ENCODE assay signal across 16 cellular contexts in genomic region chr5:173645437-173645807, GRCh38. TPM values are rescaled to one million over a fixed set of nuclear protein-coding genes. Genes with fewer than 3 reads are reported as not detected.
DNase-seq lines count a peak whose midpoint lies in the region; ATAC-seq, FAIRE-seq and TF ChIP-seq lines count a peak whose summit lies in the region.
"Had no signal": no experiment of that assay in that cellular context is flagged by ENCODE, and none has a peak within 500 bp of the region (broad histone marks: within the 10 kb centered on the region; RNA-seq: fewer than 3 reads in every experiment).

No MANE protein-coding gene starts in this region.

- H3K79me1 ChIP-seq in IMR-90 (ENCODE audit: low read depth in 1 of 2, low read length in 2 of 2) = no peaks in the 10 kb centered on the region

- no peak overlapping the region for H4K8ac ChIP-seq in IMR-90 (ENCODE audit: low read depth in 2 of 2, low read length in 2 of 2)

- no peak overlapping the region for H3K9ac ChIP-seq in IMR-90 (ENCODE audit: low read depth, low read length)
- H3K9ac ChIP-seq: KMS-11 had no signal

- no peak overlapping the region for H2BK120ac ChIP-seq in IMR-90 (ENCODE audit: low read depth, low read length)

- H2AK9ac ChIP-seq in IMR-90 (replicated peaks; ENCODE audit: low read depth, low read length, poor library complexity) = no peak overlapping the region

- no peak overlapping the region for H4K5ac ChIP-seq in IMR-90 (ENCODE audit: low read depth, low read length)

- WGBS in A549 (ENCODE audit: missing lambda C conversion rate) = 23% methylated on average over 5 of the region's 5 CpGs
- WGBS in IMR-90 (ENCODE audit: extremely low coverage in 2 of 2, insufficient read length in 1 of 2), 2 experiments = 0% methylated on average over 1 of the region's 5 CpGs; no CpG with 5 or more reads in 1 of the 2 experiments
- WGBS in ectodermal cell, 2 experiments = 58 to 64% methylated on average over 5 of the region's 5 CpGs
- 50 to 69% methylated on average over 5 of the region's 5 CpGs for WGBS in lung, 2 donors

- CTCF ChIA-PET in A549 (lab: Yijun Ruan, JAX) = interaction anchor here (0.7 to 1.7 kb wide), 9 partner anchors 8 to 774 kb away, joined by 3 to 5 read pairs (median 4); no protein-coding TSS in a partner anchor
- CTCF ChIA-PET in IMR-90 (lab: Yijun Ruan, JAX) = interaction anchor here (1.2 to 1.3 kb wide), 2 partner anchors 15 to 25 kb away, joined by 3 to 4 read pairs; no protein-coding TSS in a partner anchor

- H3K27me3 ChIP-seq in IMR-90 (ENCODE audit: control insufficient read depth, insufficient read depth, low read length) (peaks cover 13% of the 10 kb centered on the region), ectodermal cell (ENCODE audit: control insufficient read depth, insufficient read depth, low read length, poor library complexity, severe bottlenecking) (no peaks in the 10 kb centered on the region), lung (ENCODE audit: control insufficient read depth, insufficient read depth) (no peaks in the 10 kb centered on the region)

- no peak overlapping the region for H3K56ac ChIP-seq in IMR-90 (ENCODE audit: extremely low read depth, insufficient read depth, low read length)

- H4K91ac ChIP-seq in IMR-90 (ENCODE audit: insufficient read depth, low read depth, low read length) = no peak overlapping the region; the same call in 1 of the 2 replicates

- intact Hi-C loops in IMR-90 (cut with micrococcal nuclease) = no loop called here

- H3K4me1 ChIP-seq in A549 = peaks cover 19% of the 10 kb centered on the region
- peaks cover 7% of the 10 kb centered on the region; the same call in 1 of the 2 replicates for H3K4me1 ChIP-seq in IMR-90 (ENCODE audit: control insufficient read depth, insufficient read depth, low read length)
- H3K4me1 ChIP-seq in ectodermal cell (ENCODE audit: control insufficient read depth, insufficient read depth, low read length) = peaks cover 29% of the 10 kb centered on the region
- H3K4me1 ChIP-seq in lung (ENCODE audit: control insufficient read depth in 2 of 2, insufficient read depth in 2 of 2, low read length in 2 of 2) = no peaks in the 10 kb centered on the region
- H3K4me1 ChIP-seq: esophagus muscularis mucosa had no signal

- no peaks in the 10 kb centered on the region for H4K20me1 ChIP-seq in IMR-90 (ENCODE audit: insufficient read depth, low read length)

- no TSS peak for BruUV-seq in IMR-90 (replicated peaks; lab: Mats Ljungman, UMichigan)

- no peak overlapping the region for H2BK5ac ChIP-seq in IMR-90 (ENCODE audit: low read depth, low read length, poor library complexity, severe bottlenecking)

- TF ChIP-seq EP300 in A549 (IDR thresholded peaks at IDR 0.05) = no peak

- POLR2A ChIA-PET in A549 (lab: Yijun Ruan, JAX) (no interaction called here), IMR-90 (lab: Charles Lee; ENCODE audit: unreplicated experiment) (no interaction called here)

- H3K9me1 ChIP-seq in IMR-90 (ENCODE audit: insufficient read depth, low read length) = peaks cover 4% of the 10 kb centered on the region; the same call in 1 of the 2 replicates

- no peak for FAIRE-seq in A549 (lab: Jason Lieb, UNC)
- FAIRE-seq: small intestine had no signal

- H2BK20ac ChIP-seq in IMR-90 (ENCODE audit: low read depth, low read length) = no peak overlapping the region

- no peaks in the 10 kb centered on the region for H3K36me3 ChIP-seq in IMR-90 (ENCODE audit: control insufficient read depth, insufficient read depth, low read length)
- H3K36me3 ChIP-seq in ectodermal cell (ENCODE audit: control insufficient read depth, insufficient read depth, low read length) = no peaks in the 10 kb centered on the region
- H3K36me3 ChIP-seq in lung (ENCODE audit: control insufficient read depth in 2 of 2, insufficient read depth in 2 of 2, low read length in 2 of 2) = no peaks in the 10 kb centered on the region
- H3K36me3 ChIP-seq: esophagus muscularis mucosa had no signal

- H2BK15ac ChIP-seq in IMR-90 (ENCODE audit: low read depth, low read length) = no peak overlapping the region

- H2AK5ac ChIP-seq in IMR-90 (ENCODE audit: low read depth, low read length) = no peak overlapping the region

- TF ChIP-seq RAD21 in A549 (conservative IDR thresholded peaks at IDR 0.05 in 1 of 2, IDR thresholded peaks at IDR 0.05 in 1 of 2) (no peak), IMR-90 (IDR thresholded peaks at IDR 0.05; ENCODE audit: low read length) (no peak)

- H3K18ac ChIP-seq in IMR-90 (ENCODE audit: low read depth, low read length) = no peak overlapping the region

- no peak overlapping the region for H3K4me3 ChIP-seq in A549
- no peak overlapping the region for H3K4me3 ChIP-seq in IMR-90 (ENCODE audit: insufficient read depth, low read depth, low read length)
- no peak overlapping the region for H3K4me3 ChIP-seq in ectodermal cell (ENCODE audit: insufficient read depth, low read depth, low read length)
- no peak overlapping the region for H3K4me3 ChIP-seq in lung
- H3K4me3 ChIP-seq: esophagus muscularis mucosa had no signal

- dilution Hi-C loops in IMR-90 (cut with HindIII; ENCODE audit: low sequenced_read_pairs, unreplicated experiment) = no loop called here

- ATAC-seq in A549 = peak in 1 of 2 experiments; percentile 61; a peak in 3 of 6 replicates
- ATAC-seq in IMR-90 (ENCODE audit: low read depth) = peak; percentile 89
- peak; percentile 72 for ATAC-seq in lung (ENCODE audit: insufficient read depth, low FRiP score)
- no peak for ATAC-seq in HG02973 (IDR thresholded peaks at IDR 0.05; ENCODE audit: unreplicated experiment)
- ATAC-seq: activated CD4-positive, alpha-beta T cell treated with anti-CD3 and anti-CD28 coated beads for 36 hours had no signal

- DNase-seq in A549 (ENCODE audit: low read depth in 1 of 2, low spot score in 1 of 2) = no peak
- DNase-seq in IMR-90 = peak; percentile 38
- peak; percentile 63 for DNase-seq in lung (ENCODE audit: low spot score)
- DNase-seq in NAMALWA (ENCODE audit: low spot score) = no peak
- DNase-seq in NCI-H1105 (lab: John Stamatoyannopoulos, UW) = no peak
- DNase-seq in NCI-H446 treated with DMSO at 0.1 percent for 48 hours (lab: John Stamatoyannopoulos, UW) = no peak
- DNase-seq: activated CD4-positive, alpha-beta T cell treated with anti-CD3 and anti-CD28 coated beads for 36 hours; cerebellar nuclear complex; DMS79; NCI-H2029; nephron progenitor cell; small intestine had no signal

- H3K9me3 ChIP-seq in A549 (no peaks in the 10 kb centered on the region), IMR-90 (ENCODE audit: control insufficient read depth, insufficient read depth, low read length) (no peaks in the 10 kb centered on the region), ectodermal cell (ENCODE audit: control insufficient read depth, low read length) (no peaks in the 10 kb centered on the region), lung (ENCODE audit: control insufficient read depth in 2 of 2, insufficient read depth in 1 of 2, low read length in 1 of 2) (no peaks in the 10 kb centered on the region)
- H3K9me3 ChIP-seq: esophagus muscularis mucosa had no signal

- H3K4me2 ChIP-seq in A549 (peak overlapping the region; percentile 25), IMR-90 (ENCODE audit: low read depth, low read length) (no peak overlapping the region)
- H3K4me2 ChIP-seq: KMS-11 had no signal

- H3K23ac ChIP-seq in IMR-90 (ENCODE audit: low read depth, low read length) = no peak overlapping the region

- H3K14ac ChIP-seq in IMR-90 (replicated peaks; ENCODE audit: low read depth, low read length) = no peak overlapping the region

- TF ChIP-seq POLR2A in A549 (IDR thresholded peaks at IDR 0.05; ENCODE audit: low read length) (no peak), IMR-90 (IDR thresholded peaks at IDR 0.05; ENCODE audit: low read depth, low read length) (no peak)

- in situ Hi-C loops in IMR-90 (cut with MboI; ENCODE audit: low sequenced_read_pairs) = no loop called here

- no peak overlapping the region; the same call in 1 of the 2 replicates for H3K4ac ChIP-seq in IMR-90 (ENCODE audit: low read depth, low read length)

- no peak for TF ChIP-seq CTCF in A549 (IDR thresholded peaks at IDR 0.05)
- no peak for TF ChIP-seq CTCF in IMR-90 (conservative IDR thresholded peaks at IDR 0.05; ENCODE audit: low read depth, low read length)
- no peak for TF ChIP-seq CTCF in lung (IDR thresholded peaks at IDR 0.05; ENCODE audit: control extremely low read depth, extremely low read depth)

- no peak overlapping the region for H2AFZ ChIP-seq in IMR-90 (replicated peaks; ENCODE audit: low read length, poor library complexity)

- H3K27ac ChIP-seq in A549 (peak overlapping the region; percentile 19 to 71; a peak in 4 of 6 replicates), IMR-90 (ENCODE audit: insufficient read depth, low read length) (no peak overlapping the region), ectodermal cell (ENCODE audit: insufficient read depth, low read depth, low read length, poor library complexity, severe bottlenecking) (peak overlapping the region; percentile 16), lung (ENCODE audit: low read depth in 1 of 2, low read length in 1 of 2) (no peak overlapping the region)
- H3K27ac ChIP-seq: esophagus muscularis mucosa, KMS-11 had no signal

TF ChIP-seq in IMR-90, 13 proteins besides CTCF, POLR2A, EP300 and RAD21 (continues in another document):
- TF ChIP-seq MXI1 (IDR thresholded peaks at IDR 0.05; ENCODE audit: borderline replicate concordance, low read depth, low read length) (peak; percentile 66; the same call in 1 of the 2 replicates), CEBPB (IDR thresholded peaks at IDR 0.05; ENCODE audit: low read depth, low read length) (no peak), FOS (IDR thresholded peaks at IDR 0.05; ENCODE audit: low read depth, low read length) (no peak)

RNA-seq across cellular contexts. Expression of gene BOD1, which starts 29.0 kb away (rescaled TPM):
- 95.1 and 102 TPM in 2 replicates for polyA plus RNA-seq in A549 (2011; rRNA removed)
- 50.2 and 50.9 TPM in 2 replicates for polyA plus RNA-seq in A549 (2012; cell fraction: cytosol; rRNA removed)
- 34.5 and 40.0 TPM in 2 replicates for polyA plus RNA-seq in A549 (2012; cell fraction: nucleus; rRNA removed)
- 59.1 to 63.8 TPM (median 59.6 TPM) in 3 replicates for polyA plus RNA-seq in A549 (2017; fragmentation: RNase III; extraction: RNeasy Plus Mini Kit Qiagen cat#74134 plus additional on column Dnase treatment)
- polyA minus RNA-seq in A549 (2011; rRNA and poly(A)+ RNA removed) = 43.2 and 55.0 TPM in 2 replicates
- total RNA-seq in IMR-90 (2012; rRNA removed) = 71.7 and 74.7 TPM in 2 replicates
- polyA plus RNA-seq in IMR-90 (2012; rRNA removed) = 48.5 and 57.9 TPM in 2 replicates
- 24.1 and 26.3 TPM in 2 replicates for polyA plus RNA-seq in IMR-90 (2012; cell fraction: cytosol; rRNA removed)
- polyA plus RNA-seq in IMR-90 (2012; cell fraction: nucleus; rRNA removed; ENCODE audit: low replicate concordance) = 36.9 and 116 TPM in 2 replicates
- polyA plus RNA-seq in ectodermal cell (2013, experiment 1 of 4) = 183 TPM
- 169 TPM for polyA plus RNA-seq in ectodermal cell (2013, experiment 2 of 4)
- polyA plus RNA-seq in ectodermal cell (2013, experiment 3 of 4) = 155 TPM
- 176 TPM for polyA plus RNA-seq in ectodermal cell (2013, experiment 4 of 4)
- total RNA-seq in lung = 10 to 100 TPM; 37.3 to 63.1 TPM
- 10 to 100 TPM; 23.3 to 34.4 TPM for polyA plus RNA-seq in lung

Comparison
In these comparisons a context has a peak if more than half of its experiments do, and no peak if none do; other contexts are left out.
1. DNase-seq: peak in IMR-90 (single experiment) and lung (single experiment); none in A549 (0 of 2), NAMALWA (single experiment), NCI-H1105 (single experiment) and NCI-H446 treated with DMSO at 0.1 percent for 48 hours (single experiment).
2. H3K27ac ChIP-seq: peak in A549 (2 of 2) and ectodermal cell (single experiment); none in IMR-90 (single experiment) and lung (0 of 2).